Comparison of ENCODE assay signal across 16 cellular contexts in genomic region chr3:66476852-66477381, GRCh38. TPM values are rescaled to one million over a fixed set of nuclear protein-coding genes. Genes with fewer than 3 reads are reported as not detected.
DNase-seq lines count a peak whose midpoint lies in the region; ATAC-seq and TF ChIP-seq lines count a peak whose summit lies in the region.
"Had no signal": no experiment of that assay in that cellular context is flagged by ENCODE, and none has a peak within 500 bp of the region (broad histone marks: within the 10 kb centered on the region; RNA-seq: fewer than 3 reads in every experiment).

No MANE protein-coding gene starts in this region.

- H3K9me3 ChIP-seq in BLaER1 = peaks cover 8% of the 10 kb centered on the region; the same call in 1 of the 2 replicates
- H3K9me3 ChIP-seq in IMR-90 (ENCODE audit: control insufficient read depth, insufficient read depth, low read length) = no peaks in the 10 kb centered on the region
- no peaks in the 10 kb centered on the region for H3K9me3 ChIP-seq in esophagus muscularis mucosa
- no peaks in the 10 kb centered on the region for H3K9me3 ChIP-seq in muscle layer of duodenum (ENCODE audit: control insufficient read depth in 1 of 2, low read length in 2 of 2)
- H3K9me3 ChIP-seq in Peyer's patch = no peaks in the 10 kb centered on the region
- H3K9me3 ChIP-seq: SJCRH30, testis had no signal

- H2AK9ac ChIP-seq in IMR-90 (replicated peaks; ENCODE audit: low read depth, low read length, poor library complexity) = no peak overlapping the region

- no peak overlapping the region for H2AFZ ChIP-seq in IMR-90 (replicated peaks; ENCODE audit: low read length, poor library complexity)
- H2AFZ ChIP-seq: parathyroid adenoma had no signal

- H3K27ac ChIP-seq in BLaER1 (peak overlapping the region; percentile 64), IMR-90 (ENCODE audit: insufficient read depth, low read length) (no peak overlapping the region), esophagus muscularis mucosa (replicated peaks in 1 of 4) (peak overlapping the region; percentile 20 to 57 (median 38)), muscle layer of duodenum (ENCODE audit: low read length) (peak overlapping the region; percentile 0), Peyer's patch (peak overlapping the region in 2 of 4 donors; percentile 22 to 41)
- H3K27ac ChIP-seq: parathyroid adenoma, SJCRH30, testis had no signal

- H4K20me1 ChIP-seq in BLaER1 (peaks cover 71% of the 10 kb centered on the region), IMR-90 (ENCODE audit: insufficient read depth, low read length) (peaks cover 54% of the 10 kb centered on the region)

- no peak overlapping the region for H3K4ac ChIP-seq in IMR-90 (ENCODE audit: low read depth, low read length)

- DNase-seq in IMR-90 (no peak), esophagus muscularis mucosa (ENCODE audit: extremely low spot score) (no peak), NCI-H2196 (lab: John Stamatoyannopoulos, UW; ENCODE audit: unreplicated experiment) (no peak), Peyer's patch (no peak), cortex of kidney (lab: John Stamatoyannopoulos, UW) (no peak), HuH-7 (ENCODE audit: low spot score) (no peak)
- DNase-seq: activated CD4-positive, alpha-beta T cell treated with anti-CD3 and anti-CD28 coated beads, Interleukin-2, amount 50 U/mL, for 4 hours; activated T-cell treated with anti-CD3 and anti-CD28 coated beads, Interleukin-2, amount 50 U/mL, for 72 hours; amniotic stem cell; dermis blood vessel endothelial cell; NCI-H1694 treated with DMSO at 0.1 percent for 48 hours; SJCRH30; testis had no signal

- CTCF ChIA-PET in IMR-90 (lab: Yijun Ruan, JAX) = no interaction called here

- in situ Hi-C loops in IMR-90 (cut with MboI; ENCODE audit: low sequenced_read_pairs) = no loop called here

- peak overlapping the region; percentile 36; the same call in 1 of the 2 replicates for H3K9ac ChIP-seq in BLaER1
- no peak overlapping the region for H3K9ac ChIP-seq in IMR-90 (ENCODE audit: low read depth, low read length)
- H3K9ac ChIP-seq: parathyroid adenoma had no signal

- dilution Hi-C loops in IMR-90 (cut with HindIII; ENCODE audit: low sequenced_read_pairs, unreplicated experiment) = no loop called here

- H3K79me1 ChIP-seq in IMR-90 (ENCODE audit: low read depth in 1 of 2, low read length in 2 of 2) = peaks cover 39 to 85% of the 10 kb centered on the region in 2 experiments

- no peak overlapping the region for H3K18ac ChIP-seq in IMR-90 (ENCODE audit: low read depth, low read length)

- H4K5ac ChIP-seq in IMR-90 (ENCODE audit: low read depth, low read length) = no peak overlapping the region

- H2BK5ac ChIP-seq in IMR-90 (ENCODE audit: low read depth, low read length, poor library complexity, severe bottlenecking) = no peak overlapping the region

- H3K56ac ChIP-seq in IMR-90 (ENCODE audit: extremely low read depth, insufficient read depth, low read length) = no peak overlapping the region

- H3K14ac ChIP-seq in IMR-90 (replicated peaks; ENCODE audit: low read depth, low read length) = no peak overlapping the region

- H3K4me3 ChIP-seq in BLaER1 (no peak overlapping the region), IMR-90 (ENCODE audit: insufficient read depth, low read depth, low read length) (no peak overlapping the region), esophagus muscularis mucosa (no peak overlapping the region), muscle layer of duodenum (ENCODE audit: low read depth in 1 of 2, low read length in 2 of 2) (no peak overlapping the region), Peyer's patch (no peak overlapping the region)
- H3K4me3 ChIP-seq: SJCRH30, testis had no signal

- peaks cover 11% of the 10 kb centered on the region; the same call in 1 of the 2 replicates for H3K36me3 ChIP-seq in BLaER1
- no peaks in the 10 kb centered on the region for H3K36me3 ChIP-seq in IMR-90 (ENCODE audit: control insufficient read depth, insufficient read depth, low read length)
- no peaks in the 10 kb centered on the region for H3K36me3 ChIP-seq in esophagus muscularis mucosa
- no peaks in the 10 kb centered on the region for H3K36me3 ChIP-seq in muscle layer of duodenum (ENCODE audit: control insufficient read depth in 1 of 2, insufficient read depth in 2 of 2, low read length in 2 of 2)
- no peaks in the 10 kb centered on the region for H3K36me3 ChIP-seq in Peyer's patch
- H3K36me3 ChIP-seq: SJCRH30 had no signal

- POLR2A ChIA-PET in IMR-90 (lab: Charles Lee; ENCODE audit: unreplicated experiment) = no interaction called here

- no peak overlapping the region for H2BK120ac ChIP-seq in IMR-90 (ENCODE audit: low read depth, low read length)

- intact Hi-C loops in IMR-90 (cut with micrococcal nuclease) = no loop called here
- intact Hi-C loops in esophagus muscularis mucosa (cut with DNase I) = no loop called here

- no peak overlapping the region for H4K91ac ChIP-seq in IMR-90 (ENCODE audit: insufficient read depth, low read depth, low read length)

- H3K4me2 ChIP-seq in BLaER1 = peak overlapping the region; percentile 80
- H3K4me2 ChIP-seq in IMR-90 (ENCODE audit: low read depth, low read length) = no peak overlapping the region

- ATAC-seq in IMR-90 (ENCODE audit: low read depth) = no peak
- ATAC-seq: activated T-cell treated with anti-CD3 and anti-CD28 coated beads, Interleukin-2, amount 50 U/mL, for 72 hours had no signal

- H3K9me1 ChIP-seq in IMR-90 (ENCODE audit: insufficient read depth, low read length) = peaks cover 12% of the 10 kb centered on the region

- no peak overlapping the region for H4K8ac ChIP-seq in IMR-90 (ENCODE audit: low read depth in 2 of 2, low read length in 2 of 2)

- H3K23ac ChIP-seq in IMR-90 (ENCODE audit: low read depth, low read length) = no peak overlapping the region

- TF ChIP-seq CTCF in IMR-90 (conservative IDR thresholded peaks at IDR 0.05; ENCODE audit: low read depth, low read length) (no peak), esophagus muscularis mucosa (IDR thresholded peaks at IDR 0.05) (no peak), Peyer's patch (IDR thresholded peaks at IDR 0.05) (no peak)

- no peaks in the 10 kb centered on the region for H3K27me3 ChIP-seq in BLaER1
- no peaks in the 10 kb centered on the region for H3K27me3 ChIP-seq in IMR-90 (ENCODE audit: control insufficient read depth, insufficient read depth, low read length)
- H3K27me3 ChIP-seq in esophagus muscularis mucosa = no peaks in the 10 kb centered on the region
- H3K27me3 ChIP-seq in muscle layer of duodenum (ENCODE audit: low read depth, low read length) = no peaks in the 10 kb centered on the region
- no peaks in the 10 kb centered on the region for H3K27me3 ChIP-seq in Peyer's patch
- H3K27me3 ChIP-seq: SJCRH30, testis had no signal

- peak overlapping the region; percentile 42; the same call in 1 of the 2 replicates for H2AK5ac ChIP-seq in IMR-90 (ENCODE audit: low read depth, low read length)

- no peak for TF ChIP-seq RAD21 in IMR-90 (IDR thresholded peaks at IDR 0.05; ENCODE audit: low read length)

- no peak for TF ChIP-seq EP300 in esophagus muscularis mucosa (IDR thresholded peaks at IDR 0.05)

- no TSS peak for BruUV-seq in IMR-90 (replicated peaks; lab: Mats Ljungman, UMichigan)

- H2BK20ac ChIP-seq in IMR-90 (ENCODE audit: low read depth, low read length) = no peak overlapping the region

- peaks cover 100% of the 10 kb centered on the region for H3K4me1 ChIP-seq in BLaER1
- peaks cover 21% of the 10 kb centered on the region for H3K4me1 ChIP-seq in IMR-90 (ENCODE audit: control insufficient read depth, insufficient read depth, low read length)
- H3K4me1 ChIP-seq in esophagus muscularis mucosa = peaks cover 81 to 100% (median 100%) of the 10 kb centered on the region in 4 donors
- peaks cover 63 to 64% of the 10 kb centered on the region in 2 donors for H3K4me1 ChIP-seq in muscle layer of duodenum (ENCODE audit: control insufficient read depth in 1 of 2, insufficient read depth in 2 of 2, low read length in 2 of 2)
- peaks cover 4 to 97% (median 14%) of the 10 kb centered on the region in 4 donors for H3K4me1 ChIP-seq in Peyer's patch
- H3K4me1 ChIP-seq: parathyroid adenoma had no signal

- no peak overlapping the region for H2BK15ac ChIP-seq in IMR-90 (ENCODE audit: low read depth, low read length)

- TF ChIP-seq POLR2A in IMR-90 (IDR thresholded peaks at IDR 0.05; ENCODE audit: low read depth, low read length) (no peak), esophagus muscularis mucosa (IDR thresholded peaks at IDR 0.05; ENCODE audit: low read depth) (no peak), Peyer's patch (IDR thresholded peaks at IDR 0.05) (no peak)

- WGBS in IMR-90 (ENCODE audit: extremely low coverage in 2 of 2, insufficient read length in 1 of 2), 2 experiments = no CpG with 5 or more reads among the region's 9 CpGs
- WGBS in esophagus muscularis mucosa = 69% methylated on average over 9 of the region's 9 CpGs

TF ChIP-seq in IMR-90, 13 proteins besides CTCF, POLR2A, EP300 and RAD21:
- TF ChIP-seq SMC3 (IDR thresholded peaks at IDR 0.05; ENCODE audit: low read depth, low read length) = no peak
- no peak for TF ChIP-seq RCOR1 (IDR thresholded peaks at IDR 0.05; ENCODE audit: insufficient replicate concordance, low read length)
- no peak for TF ChIP-seq ELK1 (IDR thresholded peaks at IDR 0.05; ENCODE audit: borderline replicate concordance, low read depth, low read length)
- TF ChIP-seq BHLHE40 (IDR thresholded peaks at IDR 0.05; ENCODE audit: low read depth, low read length) = no peak
- TF ChIP-seq FOS (IDR thresholded peaks at IDR 0.05; ENCODE audit: low read depth, low read length) = no peak
- TF ChIP-seq MAFK (IDR thresholded peaks at IDR 0.05; ENCODE audit: low read depth, low read length) = no peak
- no peak for TF ChIP-seq MXI1 (IDR thresholded peaks at IDR 0.05; ENCODE audit: borderline replicate concordance, low read depth, low read length)
- no peak for TF ChIP-seq CEBPB (IDR thresholded peaks at IDR 0.05; ENCODE audit: low read depth, low read length)
TF ChIP-seq in IMR-90: peak in this region for 0.

RNA-seq across cellular contexts. Expression of gene LRIG1, which starts 23.9 kb away (rescaled TPM):
- total RNA-seq in IMR-90 (2012; rRNA removed) (69.2 and 87.8 TPM in 2 replicates), esophagus muscularis mucosa (100 to 1,000 TPM in 3 of 4 donors, 10 to 100 TPM in 1; 95.3 to 136 (median 131) TPM), Peyer's patch (10 to 100 TPM; 28.5 to 65.2 (median 59.2) TPM)
- 55.9 and 62.8 TPM in 2 replicates for polyA plus RNA-seq in IMR-90 (2012; rRNA removed)
- 35.1 and 74.2 TPM in 2 replicates for polyA plus RNA-seq in IMR-90 (2012; cell fraction: cytosol; rRNA removed)
- 87.7 and 98.9 TPM in 2 replicates for polyA plus RNA-seq in IMR-90 (2012; cell fraction: nucleus; rRNA removed; ENCODE audit: low replicate concordance)
